Comparison of ENCODE assay signal across 1 cellular context in the genomic region with DNA sequence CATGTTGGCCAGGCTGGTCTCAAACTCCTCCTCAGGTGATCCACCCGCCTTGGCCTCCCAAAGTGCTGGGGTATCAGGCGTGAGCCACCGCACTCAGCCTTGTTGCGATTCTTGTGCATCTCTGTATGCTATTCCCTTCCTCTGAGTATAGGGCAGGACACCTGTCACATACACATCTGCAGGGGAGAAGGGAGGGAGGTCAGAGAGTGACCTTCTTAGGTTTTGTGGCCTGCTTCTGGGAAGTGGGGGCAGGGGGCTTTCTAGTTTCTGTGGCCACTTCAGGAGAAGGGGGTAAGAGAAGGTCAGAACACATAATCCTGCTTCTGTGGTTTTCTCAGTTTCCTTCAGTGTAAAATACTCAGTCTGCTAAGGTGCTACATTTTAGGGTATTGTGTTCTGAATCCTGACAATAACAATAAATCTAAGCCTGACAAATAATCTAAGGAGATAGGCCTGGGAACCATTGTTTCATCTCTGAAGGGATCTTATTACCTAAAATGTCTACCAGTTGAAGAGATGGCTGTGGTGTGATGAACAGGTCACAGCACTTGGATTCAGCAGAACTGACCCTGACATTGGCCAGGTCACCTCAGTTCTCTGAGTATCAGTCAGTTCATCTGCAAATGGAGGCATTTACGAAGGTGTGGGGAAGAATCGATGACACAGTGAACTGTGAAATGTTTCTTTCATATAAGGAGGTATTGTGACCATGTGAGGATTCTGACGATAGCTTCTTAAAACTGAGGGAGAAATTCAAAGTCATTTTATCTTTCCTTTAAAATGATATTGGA.
TF ChIP-seq lines count a peak whose summit lies in the region.

No MANE protein-coding gene starts in this region.

TF ChIP-seq in GM23338, 12 proteins besides CTCF, POLR2A, EP300 and RAD21 (continued from another document):
- TF ChIP-seq, protein P1, sequence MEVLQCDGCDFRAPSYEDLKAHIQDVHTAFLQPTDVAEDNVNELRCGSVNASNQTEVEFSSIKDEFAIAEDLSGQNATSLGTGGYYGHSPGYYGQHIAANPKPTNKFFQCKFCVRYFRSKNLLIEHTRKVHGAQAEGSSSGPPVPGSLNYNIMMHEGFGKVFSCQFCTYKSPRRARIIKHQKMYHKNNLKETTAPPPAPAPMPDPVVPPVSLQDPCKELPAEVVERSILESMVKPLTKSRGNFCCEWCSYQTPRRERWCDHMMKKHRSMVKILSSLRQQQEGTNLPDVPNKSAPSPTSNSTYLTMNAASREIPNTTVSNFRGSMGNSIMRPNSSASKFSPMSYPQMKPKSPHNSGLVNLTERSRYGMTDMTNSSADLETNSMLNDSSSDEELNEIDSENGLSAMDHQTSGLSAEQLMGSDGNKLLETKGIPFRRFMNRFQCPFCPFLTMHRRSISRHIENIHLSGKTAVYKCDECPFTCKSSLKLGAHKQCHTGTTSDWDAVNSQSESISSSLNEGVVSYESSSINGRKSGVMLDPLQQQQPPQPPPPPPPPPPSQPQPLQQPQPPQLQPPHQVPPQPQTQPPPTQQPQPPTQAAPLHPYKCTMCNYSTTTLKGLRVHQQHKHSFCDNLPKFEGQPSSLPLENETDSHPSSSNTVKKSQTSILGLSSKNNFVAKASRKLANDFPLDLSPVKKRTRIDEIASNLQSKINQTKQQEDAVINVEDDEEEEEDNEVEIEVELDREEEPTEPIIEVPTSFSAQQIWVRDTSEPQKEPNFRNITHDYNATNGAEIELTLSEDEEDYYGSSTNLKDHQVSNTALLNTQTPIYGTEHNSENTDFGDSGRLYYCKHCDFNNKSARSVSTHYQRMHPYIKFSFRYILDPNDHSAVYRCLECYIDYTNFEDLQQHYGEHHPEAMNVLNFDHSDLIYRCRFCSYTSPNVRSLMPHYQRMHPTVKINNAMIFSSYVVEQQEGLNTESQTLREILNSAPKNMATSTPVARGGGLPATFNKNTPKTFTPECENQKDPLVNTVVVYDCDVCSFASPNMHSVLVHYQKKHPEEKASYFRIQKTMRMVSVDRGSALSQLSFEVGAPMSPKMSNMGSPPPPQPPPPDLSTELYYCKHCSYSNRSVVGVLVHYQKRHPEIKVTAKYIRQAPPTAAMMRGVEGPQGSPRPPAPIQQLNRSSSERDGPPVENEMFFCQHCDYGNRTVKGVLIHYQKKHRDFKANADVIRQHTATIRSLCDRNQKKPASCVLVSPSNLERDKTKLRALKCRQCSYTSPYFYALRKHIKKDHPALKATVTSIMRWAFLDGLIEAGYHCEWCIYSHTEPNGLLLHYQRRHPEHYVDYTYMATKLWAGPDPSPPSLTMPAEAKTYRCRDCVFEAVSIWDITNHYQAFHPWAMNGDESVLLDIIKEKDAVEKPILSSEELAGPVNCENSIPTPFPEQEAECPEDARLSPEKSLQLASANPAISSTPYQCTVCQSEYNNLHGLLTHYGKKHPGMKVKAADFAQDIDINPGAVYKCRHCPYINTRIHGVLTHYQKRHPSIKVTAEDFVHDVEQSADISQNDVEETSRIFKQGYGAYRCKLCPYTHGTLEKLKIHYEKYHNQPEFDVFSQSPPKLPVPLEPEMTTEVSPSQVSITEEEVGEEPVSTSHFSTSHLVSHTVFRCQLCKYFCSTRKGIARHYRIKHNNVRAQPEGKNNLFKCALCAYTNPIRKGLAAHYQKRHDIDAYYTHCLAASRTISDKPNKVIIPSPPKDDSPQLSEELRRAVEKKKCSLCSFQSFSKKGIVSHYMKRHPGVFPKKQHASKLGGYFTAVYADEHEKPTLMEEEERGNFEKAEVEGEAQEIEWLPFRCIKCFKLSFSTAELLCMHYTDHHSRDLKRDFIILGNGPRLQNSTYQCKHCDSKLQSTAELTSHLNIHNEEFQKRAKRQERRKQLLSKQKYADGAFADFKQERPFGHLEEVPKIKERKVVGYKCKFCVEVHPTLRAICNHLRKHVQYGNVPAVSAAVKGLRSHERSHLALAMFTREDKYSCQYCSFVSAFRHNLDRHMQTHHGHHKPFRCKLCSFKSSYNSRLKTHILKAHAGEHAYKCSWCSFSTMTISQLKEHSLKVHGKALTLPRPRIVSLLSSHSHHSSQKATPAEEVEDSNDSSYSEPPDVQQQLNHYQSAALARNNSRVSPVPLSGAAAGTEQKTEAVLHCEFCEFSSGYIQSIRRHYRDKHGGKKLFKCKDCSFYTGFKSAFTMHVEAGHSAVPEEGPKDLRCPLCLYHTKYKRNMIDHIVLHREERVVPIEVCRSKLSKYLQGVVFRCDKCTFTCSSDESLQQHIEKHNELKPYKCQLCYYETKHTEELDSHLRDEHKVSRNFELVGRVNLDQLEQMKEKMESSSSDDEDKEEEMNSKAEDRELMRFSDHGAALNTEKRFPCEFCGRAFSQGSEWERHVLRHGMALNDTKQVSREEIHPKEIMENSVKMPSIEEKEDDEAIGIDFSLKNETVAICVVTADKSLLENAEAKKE (CRISPR knock-in tag; IDR thresholded peaks at IDR 0.05), result no peak
